8 cellular contexts compared by ENCODE assay signal in the genomic region with DNA sequence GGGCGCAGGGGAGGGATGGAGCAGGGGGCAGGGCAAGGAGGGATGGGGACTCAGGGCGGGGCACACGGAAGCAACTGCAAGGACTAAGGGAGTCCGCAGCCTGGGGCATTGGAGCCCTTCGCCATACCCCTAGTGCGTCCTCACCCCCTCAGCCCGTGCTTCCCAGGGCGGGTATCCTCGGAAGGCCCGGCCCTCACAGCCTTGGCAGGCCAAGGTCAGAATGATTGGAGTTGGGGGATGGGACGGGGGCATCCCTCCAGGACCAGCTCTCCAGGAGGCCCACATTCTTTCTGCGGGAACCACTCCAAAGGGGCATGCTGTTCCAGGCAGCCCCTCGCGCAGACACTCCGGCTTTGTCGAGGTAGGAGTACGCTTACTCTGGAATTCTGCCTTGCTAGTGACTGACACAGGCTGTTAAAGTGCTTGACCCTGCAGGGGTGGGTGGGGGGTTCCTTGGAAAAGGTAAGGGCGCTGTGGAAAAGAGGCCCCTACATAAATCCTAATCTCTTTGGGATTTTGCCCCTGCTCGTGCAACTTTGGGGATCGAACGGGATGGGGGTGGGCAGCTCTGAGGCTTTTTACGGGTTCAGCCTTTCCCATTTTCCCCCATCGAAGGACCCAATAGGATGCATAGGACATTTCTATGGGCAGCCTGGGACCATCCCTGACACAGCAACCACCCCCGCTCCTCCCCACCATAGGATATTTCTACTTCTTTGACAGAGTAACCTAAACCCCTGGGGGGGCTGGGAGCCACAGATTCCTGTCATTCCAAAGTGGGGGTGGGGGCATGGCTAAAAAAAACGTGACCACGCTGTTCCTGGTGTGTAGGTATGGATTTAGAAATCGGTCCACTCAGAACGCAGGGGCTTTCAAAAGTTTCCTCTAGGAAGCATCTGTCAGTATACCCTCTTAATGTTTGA. TPM values are rescaled to one million over a fixed set of nuclear protein-coding genes. Genes with fewer than 3 reads are reported as not detected.
DNase-seq lines count a peak whose midpoint lies in the region; ATAC-seq, FAIRE-seq and TF ChIP-seq lines count a peak whose summit lies in the region.

No MANE protein-coding gene starts in this region.

- H3K27me3 ChIP-seq in SJCRH30, result no peaks in the 10 kb centered on the region
- no peaks in the 10 kb centered on the region for H3K27me3 ChIP-seq in left ventricle myocardium inferior (ENCODE audit: low read depth)
- no peaks in the 10 kb centered on the region for H3K27me3 ChIP-seq in skeletal muscle tissue (ENCODE audit: control insufficient read depth in 3 of 3, insufficient read depth in 3 of 3, low read length in 3 of 3)

- ATAC-seq in HG03108 (IDR thresholded peaks at IDR 0.05; ENCODE audit: unreplicated experiment), result no peak

- H3K9me3 ChIP-seq in SJCRH30 (replicated peaks), result no peaks in the 10 kb centered on the region
- H3K9me3 ChIP-seq in left ventricle myocardium inferior (replicated peaks), result no peaks in the 10 kb centered on the region
- H3K9me3 ChIP-seq in skeletal muscle tissue (ENCODE audit: control insufficient read depth in 3 of 3, low read length in 3 of 3), result no peaks in the 10 kb centered on the region

- in situ Hi-C loops in GM18951 (cut with MboI; ENCODE audit: low sequenced_read_pairs, unreplicated experiment), result no loop called here

- intact Hi-C loops in left ventricle myocardium inferior (cut with micrococcal nuclease), result no loop called here

- peak; percentile 9 for TF ChIP-seq POLR2A in GM18951 (IDR thresholded peaks at IDR 0.05; ENCODE audit: extremely low read depth, insufficient read depth, insufficient read length)

- H3K27ac ChIP-seq in SJCRH30 (peak overlapping the region; percentile 35; the same call in 1 of the 2 replicates), left ventricle myocardium inferior (replicated peaks) (peak overlapping the region; percentile 90), skeletal muscle tissue (ENCODE audit: low read depth, low read length) (no peak overlapping the region)

- H3K4me3 ChIP-seq in SJCRH30 (peak overlapping the region; percentile 98), left ventricle myocardium inferior (peak overlapping the region; percentile 99), skeletal muscle tissue (ENCODE audit: low read length in 3 of 3) (peak overlapping the region; percentile 79 to 85 (median 82))

- H3K9ac ChIP-seq in skeletal muscle tissue (ENCODE audit: low read depth in 1 of 3, low read length in 3 of 3), result peak overlapping the region; percentile 47 to 79 (median 59)

- TF ChIP-seq CTCF in left ventricle myocardium inferior (IDR thresholded peaks at IDR 0.05; ENCODE audit: borderline replicate concordance) (no peak), D721Med (IDR thresholded peaks at IDR 0.05; ENCODE audit: insufficient read depth, missing control alignments) (no peak)

- H3K36me3 ChIP-seq in SJCRH30 (peaks cover 14% of the 10 kb centered on the region), left ventricle myocardium inferior (no peaks in the 10 kb centered on the region), skeletal muscle tissue (ENCODE audit: control insufficient read depth in 3 of 3, insufficient read depth in 3 of 3, low read length in 3 of 3) (peaks cover 0 to 6% (median 3%) of the 10 kb centered on the region in 3 donors)

- H3K4me1 ChIP-seq in SJCRH30, result peaks cover 10% of the 10 kb centered on the region; the same call in 1 of the 2 replicates
- H3K4me1 ChIP-seq in left ventricle myocardium inferior, result peaks cover 49% of the 10 kb centered on the region
- peaks cover 14 to 31% (median 22%) of the 10 kb centered on the region in 3 donors for H3K4me1 ChIP-seq in skeletal muscle tissue (ENCODE audit: control insufficient read depth in 3 of 3, insufficient read depth in 3 of 3, low read length in 3 of 3)

- no peak for FAIRE-seq in D721Med (lab: Jason Lieb, UNC)

- DNase-seq in SJCRH30 (no peak), left ventricle myocardium inferior (no peak), D721Med (ENCODE audit: insufficient read length, low spot score) (no peak), NCI-H748 (lab: John Stamatoyannopoulos, UW; ENCODE audit: unreplicated experiment) (no peak)
- no peak for DNase-seq in stimulated activated naive CD4-positive, alpha-beta T cell treated with Interleukin-2 at 50 U/mL for 16 hours (lab: John Stamatoyannopoulos, UW)

RNA-seq across cellular contexts. Expression of a gene that starts 0.7 kb away (rescaled TPM):
- total RNA-seq in SJCRH30 (2014; rRNA removed; shearing (Covaris generic)), result 25.5 and 30.7 TPM in 2 replicates
- total RNA-seq in left ventricle myocardium inferior, result 6.2 TPM
- total RNA-seq in skeletal muscle tissue, result 6.3 TPM

RNA-seq across cellular contexts. Expression of a gene that starts 9.3 kb away (rescaled TPM):
- not detected in 2 replicates for total RNA-seq in SJCRH30 (2014; rRNA removed; shearing (Covaris generic))
- total RNA-seq in left ventricle myocardium inferior (0.36 TPM), skeletal muscle tissue (0.52 TPM)
